1 cellular context compared by ENCODE assay signal in the genomic region with DNA sequence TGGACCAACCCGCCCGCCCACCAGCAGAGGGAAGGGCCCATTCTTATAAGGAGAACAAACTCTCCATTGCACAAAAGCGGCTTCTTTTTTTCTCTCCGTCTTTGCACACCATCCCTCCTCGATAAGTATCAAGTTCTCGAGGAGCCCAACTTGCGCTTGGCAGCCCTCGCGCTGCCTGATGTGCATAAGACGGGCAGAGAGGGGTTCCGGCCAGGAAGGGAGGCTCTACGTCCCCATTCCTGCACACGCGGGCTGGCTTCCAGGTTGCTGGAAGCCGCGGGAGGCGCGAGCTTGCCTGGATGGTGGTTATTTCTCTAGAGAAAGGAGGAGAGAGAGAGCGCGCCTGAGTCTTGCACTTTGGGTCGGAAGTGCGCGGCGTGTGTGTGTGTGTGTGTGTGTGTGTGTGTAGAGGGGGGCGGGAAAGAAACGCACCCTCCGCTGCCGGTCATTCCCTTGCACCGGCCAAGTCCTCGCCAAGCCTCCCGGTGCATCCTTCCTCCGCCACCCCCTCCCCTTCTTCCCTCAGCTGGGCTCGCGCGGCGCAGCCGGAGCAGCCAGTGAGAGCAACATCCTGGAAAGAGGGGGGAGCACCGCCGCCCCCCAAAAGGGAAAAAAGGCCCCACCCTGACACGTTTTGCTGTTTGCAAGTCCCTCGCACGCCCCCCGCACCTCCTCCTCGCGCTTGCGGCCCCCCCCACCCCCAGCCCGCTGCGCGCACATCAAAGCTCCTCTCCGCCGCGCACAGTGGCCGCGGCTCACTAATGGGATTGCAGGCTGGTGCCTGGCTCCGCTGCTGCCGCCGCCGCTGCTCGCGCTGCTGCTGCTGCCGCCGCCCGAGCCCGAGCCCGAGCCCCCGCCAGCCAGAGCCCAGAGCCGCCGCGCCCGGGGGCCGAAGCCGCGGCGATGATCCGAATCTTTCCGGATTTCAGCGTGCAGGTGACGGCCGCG.
TF ChIP-seq lines count a peak whose summit lies in the region.

No MANE protein-coding gene starts in this region.

TF ChIP-seq in HEK293, 187 proteins besides CTCF, POLR2A, EP300 and RAD21 (continued from another document and continues in another):
- TF ChIP-seq, protein P1, sequence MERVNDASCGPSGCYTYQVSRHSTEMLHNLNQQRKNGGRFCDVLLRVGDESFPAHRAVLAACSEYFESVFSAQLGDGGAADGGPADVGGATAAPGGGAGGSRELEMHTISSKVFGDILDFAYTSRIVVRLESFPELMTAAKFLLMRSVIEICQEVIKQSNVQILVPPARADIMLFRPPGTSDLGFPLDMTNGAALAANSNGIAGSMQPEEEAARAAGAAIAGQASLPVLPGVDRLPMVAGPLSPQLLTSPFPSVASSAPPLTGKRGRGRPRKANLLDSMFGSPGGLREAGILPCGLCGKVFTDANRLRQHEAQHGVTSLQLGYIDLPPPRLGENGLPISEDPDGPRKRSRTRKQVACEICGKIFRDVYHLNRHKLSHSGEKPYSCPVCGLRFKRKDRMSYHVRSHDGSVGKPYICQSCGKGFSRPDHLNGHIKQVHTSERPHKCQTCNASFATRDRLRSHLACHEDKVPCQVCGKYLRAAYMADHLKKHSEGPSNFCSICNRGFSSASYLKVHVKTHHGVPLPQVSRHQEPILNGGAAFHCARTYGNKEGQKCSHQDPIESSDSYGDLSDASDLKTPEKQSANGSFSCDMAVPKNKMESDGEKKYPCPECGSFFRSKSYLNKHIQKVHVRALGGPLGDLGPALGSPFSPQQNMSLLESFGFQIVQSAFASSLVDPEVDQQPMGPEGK (tag by site-specific recombination; IDR thresholded peaks at IDR 0.05), result peak; percentile 95
- TF ChIP-seq, protein P2, sequence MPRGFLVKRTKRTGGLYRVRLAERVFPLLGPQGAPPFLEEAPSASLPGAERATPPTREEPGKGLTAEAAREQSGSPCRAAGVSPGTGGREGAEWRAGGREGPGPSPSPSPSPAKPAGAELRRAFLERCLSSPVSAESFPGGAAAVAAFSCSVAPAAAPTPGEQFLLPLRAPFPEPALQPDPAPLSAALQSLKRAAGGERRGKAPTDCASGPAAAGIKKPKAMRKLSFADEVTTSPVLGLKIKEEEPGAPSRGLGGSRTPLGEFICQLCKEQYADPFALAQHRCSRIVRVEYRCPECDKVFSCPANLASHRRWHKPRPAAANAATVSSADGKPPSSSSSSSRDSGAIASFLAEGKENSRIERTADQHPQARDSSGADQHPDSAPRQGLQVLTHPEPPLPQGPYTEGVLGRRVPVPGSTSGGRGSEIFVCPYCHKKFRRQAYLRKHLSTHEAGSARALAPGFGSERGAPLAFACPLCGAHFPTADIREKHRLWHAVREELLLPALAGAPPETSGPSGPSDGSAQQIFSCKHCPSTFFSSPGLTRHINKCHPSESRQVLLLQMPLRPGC (tag by site-specific recombination; IDR thresholded peaks at IDR 0.05), result peak; percentile 69
- no peak for TF ChIP-seq ZNF529 (tag by site-specific recombination; IDR thresholded peaks at IDR 0.05; ENCODE audit: insufficient replicate concordance)
- no peak for TF ChIP-seq ZNF10 (tag by site-specific recombination; IDR thresholded peaks at IDR 0.05)
- TF ChIP-seq, protein P3, sequence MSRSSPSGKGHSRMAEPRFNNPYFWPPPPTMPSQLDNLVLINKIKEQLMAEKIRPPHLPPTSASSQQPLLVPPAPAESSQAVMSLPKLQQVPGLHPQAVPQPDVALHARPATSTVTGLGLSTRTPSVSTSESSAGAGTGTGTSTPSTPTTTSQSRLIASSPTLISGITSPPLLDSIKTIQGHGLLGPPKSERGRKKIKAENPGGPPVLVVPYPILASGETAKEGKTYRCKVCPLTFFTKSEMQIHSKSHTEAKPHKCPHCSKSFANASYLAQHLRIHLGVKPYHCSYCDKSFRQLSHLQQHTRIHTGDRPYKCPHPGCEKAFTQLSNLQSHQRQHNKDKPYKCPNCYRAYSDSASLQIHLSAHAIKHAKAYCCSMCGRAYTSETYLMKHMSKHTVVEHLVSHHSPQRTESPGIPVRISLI (tag by site-specific recombination; IDR thresholded peaks at IDR 0.05), result no peak
- no peak for TF ChIP-seq ZNF571 (tag by site-specific recombination; IDR thresholded peaks at IDR 0.05)
- TF ChIP-seq, protein P4, sequence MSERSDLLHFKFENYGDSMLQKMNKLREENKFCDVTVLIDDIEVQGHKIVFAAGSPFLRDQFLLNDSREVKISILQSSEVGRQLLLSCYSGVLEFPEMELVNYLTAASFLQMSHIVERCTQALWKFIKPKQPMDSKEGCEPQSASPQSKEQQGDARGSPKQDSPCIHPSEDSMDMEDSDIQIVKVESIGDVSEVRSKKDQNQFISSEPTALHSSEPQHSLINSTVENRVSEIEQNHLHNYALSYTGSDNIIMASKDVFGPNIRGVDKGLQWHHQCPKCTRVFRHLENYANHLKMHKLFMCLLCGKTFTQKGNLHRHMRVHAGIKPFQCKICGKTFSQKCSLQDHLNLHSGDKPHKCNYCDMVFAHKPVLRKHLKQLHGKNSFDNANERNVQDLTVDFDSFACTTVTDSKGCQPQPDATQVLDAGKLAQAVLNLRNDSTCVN (tag by site-specific recombination; optimal IDR thresholded peaks at IDR 0.05), result peak; percentile 92
- TF ChIP-seq PRDM1 (tag by site-specific recombination; IDR thresholded peaks at IDR 0.05), result peak; percentile 78
- TF ChIP-seq ZNF202 (tag by site-specific recombination; IDR thresholded peaks at IDR 0.05; ENCODE audit: borderline replicate concordance), result no peak
- no peak for TF ChIP-seq ZNF514 (tag by site-specific recombination; IDR thresholded peaks at IDR 0.05)
- TF ChIP-seq, protein P5, sequence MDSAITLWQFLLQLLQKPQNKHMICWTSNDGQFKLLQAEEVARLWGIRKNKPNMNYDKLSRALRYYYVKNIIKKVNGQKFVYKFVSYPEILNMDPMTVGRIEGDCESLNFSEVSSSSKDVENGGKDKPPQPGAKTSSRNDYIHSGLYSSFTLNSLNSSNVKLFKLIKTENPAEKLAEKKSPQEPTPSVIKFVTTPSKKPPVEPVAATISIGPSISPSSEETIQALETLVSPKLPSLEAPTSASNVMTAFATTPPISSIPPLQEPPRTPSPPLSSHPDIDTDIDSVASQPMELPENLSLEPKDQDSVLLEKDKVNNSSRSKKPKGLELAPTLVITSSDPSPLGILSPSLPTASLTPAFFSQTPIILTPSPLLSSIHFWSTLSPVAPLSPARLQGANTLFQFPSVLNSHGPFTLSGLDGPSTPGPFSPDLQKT (IDR thresholded peaks at IDR 0.05; ENCODE audit: borderline replicate concordance, low read depth, low read length), result no peak
- TF ChIP-seq ZNF354C (tag by site-specific recombination; IDR thresholded peaks at IDR 0.05; ENCODE audit: borderline replicate concordance, low read depth), result no peak
- peak; percentile 50; the same call in 1 of the 2 replicates for TF ChIP-seq ZNF76 (tag by site-specific recombination; IDR thresholded peaks at IDR 0.05; ENCODE audit: borderline replicate concordance, low read depth)
- no peak for TF ChIP-seq ZNF248 (tag by site-specific recombination; IDR thresholded peaks at IDR 0.05)
- TF ChIP-seq, protein P6, sequence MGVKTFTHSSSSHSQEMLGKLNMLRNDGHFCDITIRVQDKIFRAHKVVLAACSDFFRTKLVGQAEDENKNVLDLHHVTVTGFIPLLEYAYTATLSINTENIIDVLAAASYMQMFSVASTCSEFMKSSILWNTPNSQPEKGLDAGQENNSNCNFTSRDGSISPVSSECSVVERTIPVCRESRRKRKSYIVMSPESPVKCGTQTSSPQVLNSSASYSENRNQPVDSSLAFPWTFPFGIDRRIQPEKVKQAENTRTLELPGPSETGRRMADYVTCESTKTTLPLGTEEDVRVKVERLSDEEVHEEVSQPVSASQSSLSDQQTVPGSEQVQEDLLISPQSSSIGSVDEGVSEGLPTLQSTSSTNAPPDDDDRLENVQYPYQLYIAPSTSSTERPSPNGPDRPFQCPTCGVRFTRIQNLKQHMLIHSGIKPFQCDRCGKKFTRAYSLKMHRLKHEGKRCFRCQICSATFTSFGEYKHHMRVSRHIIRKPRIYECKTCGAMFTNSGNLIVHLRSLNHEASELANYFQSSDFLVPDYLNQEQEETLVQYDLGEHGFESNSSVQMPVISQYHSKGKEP (tag by site-specific recombination; IDR thresholded peaks at IDR 0.05), result no peak
- peak; percentile 68; the same call in 1 of the 2 replicates for TF ChIP-seq ZBTB48 (tag by site-specific recombination; IDR thresholded peaks at IDR 0.05)
- TF ChIP-seq, protein P7, sequence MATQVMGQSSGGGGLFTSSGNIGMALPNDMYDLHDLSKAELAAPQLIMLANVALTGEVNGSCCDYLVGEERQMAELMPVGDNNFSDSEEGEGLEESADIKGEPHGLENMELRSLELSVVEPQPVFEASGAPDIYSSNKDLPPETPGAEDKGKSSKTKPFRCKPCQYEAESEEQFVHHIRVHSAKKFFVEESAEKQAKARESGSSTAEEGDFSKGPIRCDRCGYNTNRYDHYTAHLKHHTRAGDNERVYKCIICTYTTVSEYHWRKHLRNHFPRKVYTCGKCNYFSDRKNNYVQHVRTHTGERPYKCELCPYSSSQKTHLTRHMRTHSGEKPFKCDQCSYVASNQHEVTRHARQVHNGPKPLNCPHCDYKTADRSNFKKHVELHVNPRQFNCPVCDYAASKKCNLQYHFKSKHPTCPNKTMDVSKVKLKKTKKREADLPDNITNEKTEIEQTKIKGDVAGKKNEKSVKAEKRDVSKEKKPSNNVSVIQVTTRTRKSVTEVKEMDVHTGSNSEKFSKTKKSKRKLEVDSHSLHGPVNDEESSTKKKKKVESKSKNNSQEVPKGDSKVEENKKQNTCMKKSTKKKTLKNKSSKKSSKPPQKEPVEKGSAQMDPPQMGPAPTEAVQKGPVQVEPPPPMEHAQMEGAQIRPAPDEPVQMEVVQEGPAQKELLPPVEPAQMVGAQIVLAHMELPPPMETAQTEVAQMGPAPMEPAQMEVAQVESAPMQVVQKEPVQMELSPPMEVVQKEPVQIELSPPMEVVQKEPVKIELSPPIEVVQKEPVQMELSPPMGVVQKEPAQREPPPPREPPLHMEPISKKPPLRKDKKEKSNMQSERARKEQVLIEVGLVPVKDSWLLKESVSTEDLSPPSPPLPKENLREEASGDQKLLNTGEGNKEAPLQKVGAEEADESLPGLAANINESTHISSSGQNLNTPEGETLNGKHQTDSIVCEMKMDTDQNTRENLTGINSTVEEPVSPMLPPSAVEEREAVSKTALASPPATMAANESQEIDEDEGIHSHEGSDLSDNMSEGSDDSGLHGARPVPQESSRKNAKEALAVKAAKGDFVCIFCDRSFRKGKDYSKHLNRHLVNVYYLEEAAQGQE (tag by site-specific recombination; IDR thresholded peaks at IDR 0.05), result no peak
- peak; percentile 47; the same call in 1 of the 2 replicates for TF ChIP-seq GLIS2 (tag by site-specific recombination; IDR thresholded peaks at IDR 0.05)
- no peak for TF ChIP-seq ZNF555 (tag by site-specific recombination; conservative IDR thresholded peaks at IDR 0.05)
- TF ChIP-seq, protein P8, sequence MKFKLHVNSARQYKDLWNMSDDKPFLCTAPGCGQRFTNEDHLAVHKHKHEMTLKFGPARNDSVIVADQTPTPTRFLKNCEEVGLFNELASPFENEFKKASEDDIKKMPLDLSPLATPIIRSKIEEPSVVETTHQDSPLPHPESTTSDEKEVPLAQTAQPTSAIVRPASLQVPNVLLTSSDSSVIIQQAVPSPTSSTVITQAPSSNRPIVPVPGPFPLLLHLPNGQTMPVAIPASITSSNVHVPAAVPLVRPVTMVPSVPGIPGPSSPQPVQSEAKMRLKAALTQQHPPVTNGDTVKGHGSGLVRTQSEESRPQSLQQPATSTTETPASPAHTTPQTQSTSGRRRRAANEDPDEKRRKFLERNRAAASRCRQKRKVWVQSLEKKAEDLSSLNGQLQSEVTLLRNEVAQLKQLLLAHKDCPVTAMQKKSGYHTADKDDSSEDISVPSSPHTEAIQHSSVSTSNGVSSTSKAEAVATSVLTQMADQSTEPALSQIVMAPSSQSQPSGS (tag by site-specific recombination; IDR thresholded peaks at IDR 0.05; ENCODE audit: low read depth), result no peak
- TF ChIP-seq ZNF350 (tag by site-specific recombination; IDR thresholded peaks at IDR 0.05), result no peak
- no peak for TF ChIP-seq ZNF112 (tag by site-specific recombination; IDR thresholded peaks at IDR 0.05)
- no peak for TF ChIP-seq ZNF266 (tag by site-specific recombination; IDR thresholded peaks at IDR 0.05; ENCODE audit: low read depth)
- TF ChIP-seq, protein P9, sequence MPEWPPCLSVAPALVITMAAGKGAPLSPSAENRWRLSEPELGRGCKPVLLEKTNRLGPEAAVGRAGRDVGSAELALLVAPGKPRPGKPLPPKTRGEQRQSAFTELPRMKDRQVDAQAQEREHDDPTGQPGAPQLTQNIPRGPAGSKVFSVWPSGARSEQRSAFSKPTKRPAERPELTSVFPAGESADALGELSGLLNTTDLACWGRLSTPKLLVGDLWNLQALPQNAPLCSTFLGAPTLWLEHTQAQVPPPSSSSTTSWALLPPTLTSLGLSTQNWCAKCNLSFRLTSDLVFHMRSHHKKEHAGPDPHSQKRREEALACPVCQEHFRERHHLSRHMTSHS (tag by site-specific recombination; IDR thresholded peaks at IDR 0.05), result no peak
- TF ChIP-seq, protein P10, sequence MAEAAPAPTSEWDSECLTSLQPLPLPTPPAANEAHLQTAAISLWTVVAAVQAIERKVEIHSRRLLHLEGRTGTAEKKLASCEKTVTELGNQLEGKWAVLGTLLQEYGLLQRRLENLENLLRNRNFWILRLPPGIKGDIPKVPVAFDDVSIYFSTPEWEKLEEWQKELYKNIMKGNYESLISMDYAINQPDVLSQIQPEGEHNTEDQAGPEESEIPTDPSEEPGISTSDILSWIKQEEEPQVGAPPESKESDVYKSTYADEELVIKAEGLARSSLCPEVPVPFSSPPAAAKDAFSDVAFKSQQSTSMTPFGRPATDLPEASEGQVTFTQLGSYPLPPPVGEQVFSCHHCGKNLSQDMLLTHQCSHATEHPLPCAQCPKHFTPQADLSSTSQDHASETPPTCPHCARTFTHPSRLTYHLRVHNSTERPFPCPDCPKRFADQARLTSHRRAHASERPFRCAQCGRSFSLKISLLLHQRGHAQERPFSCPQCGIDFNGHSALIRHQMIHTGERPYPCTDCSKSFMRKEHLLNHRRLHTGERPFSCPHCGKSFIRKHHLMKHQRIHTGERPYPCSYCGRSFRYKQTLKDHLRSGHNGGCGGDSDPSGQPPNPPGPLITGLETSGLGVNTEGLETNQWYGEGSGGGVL (tag by site-specific recombination; IDR thresholded peaks at IDR 0.05), result peak; percentile 97
- no peak for TF ChIP-seq GLI2 (tag by site-specific recombination; IDR thresholded peaks at IDR 0.05; ENCODE audit: borderline replicate concordance, low read depth)
- no peak for TF ChIP-seq ZNF140 (tag by site-specific recombination; IDR thresholded peaks at IDR 0.05)
- peak; percentile 22; the same call in 1 of the 2 replicates for TF ChIP-seq ZNF629 (tag by site-specific recombination; IDR thresholded peaks at IDR 0.05)
- TF ChIP-seq ZNF416 (tag by site-specific recombination; IDR thresholded peaks at IDR 0.05), result no peak
- TF ChIP-seq ZNF214 (tag by site-specific recombination; IDR thresholded peaks at IDR 0.05; ENCODE audit: borderline replicate concordance), result no peak
- TF ChIP-seq RBAK (tag by site-specific recombination; IDR thresholded peaks at IDR 0.05), result no peak
- TF ChIP-seq ZNF670 (tag by site-specific recombination; IDR thresholded peaks at IDR 0.05; ENCODE audit: low read depth), result no peak
- TF ChIP-seq ZNF174 (tag by site-specific recombination; IDR thresholded peaks at IDR 0.05), result no peak
- TF ChIP-seq ZNF138 (tag by site-specific recombination; IDR thresholded peaks at IDR 0.05; ENCODE audit: borderline replicate concordance), result no peak
- no peak for TF ChIP-seq OVOL3 (tag by site-specific recombination; IDR thresholded peaks at IDR 0.05)
- no peak for TF ChIP-seq ZNF596 (tag by site-specific recombination; IDR thresholded peaks at IDR 0.05)
- peak; percentile 67 for TF ChIP-seq ZBTB8A (tag by site-specific recombination; IDR thresholded peaks at IDR 0.05)
- no peak for TF ChIP-seq SCRT1 (tag by site-specific recombination; IDR thresholded peaks at IDR 0.05; ENCODE audit: borderline replicate concordance)
